ENCODE assay signal across 10 cellular contexts in the genomic region with DNA sequence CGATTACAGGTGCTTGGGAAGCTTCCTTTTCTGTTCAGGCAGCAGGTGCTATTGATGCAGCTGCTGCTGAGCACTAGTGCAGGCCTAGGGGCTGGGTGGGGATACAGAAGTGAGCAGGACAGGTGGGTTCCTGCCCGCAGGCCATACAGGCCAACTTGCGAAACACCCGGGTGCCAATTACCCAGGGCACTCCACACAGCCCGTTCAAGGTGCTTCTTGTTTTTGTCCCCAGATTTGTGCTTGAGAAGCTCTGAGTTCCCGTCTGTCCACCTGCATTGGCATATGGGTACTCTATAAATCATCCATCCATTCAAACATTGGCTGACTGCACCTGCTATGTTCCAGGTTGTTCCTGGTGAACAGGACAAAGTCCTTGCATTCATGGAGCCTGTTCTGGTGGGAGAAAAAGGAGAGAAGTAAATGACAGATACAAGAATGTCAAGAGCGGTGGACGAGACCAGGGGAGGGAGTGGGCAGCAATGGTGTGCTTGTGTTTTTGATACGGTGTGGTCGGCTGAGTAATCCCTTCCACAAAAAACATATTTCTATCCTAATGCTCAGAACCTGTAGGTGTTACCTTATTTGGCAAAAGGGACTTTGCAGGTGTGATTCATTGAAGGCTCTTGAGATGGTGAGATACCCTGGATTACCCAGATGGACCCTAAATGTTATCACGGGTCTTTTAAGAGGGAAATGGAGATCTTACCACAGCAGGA. TPM values are rescaled to one million over a fixed set of nuclear protein-coding genes. Genes with fewer than 3 reads are reported as not detected.
A peak's percentile ranks its signal among the peaks of the same experiment; 100 is the strongest.
DNase-seq lines count a peak whose midpoint lies in the region; ATAC-seq and TF ChIP-seq lines count a peak whose summit lies in the region.
"Had no signal": no experiment of that assay in that cellular context is flagged by ENCODE, and none has a peak within 500 bp of the region (broad histone marks: within the 10 kb centered on the region; RNA-seq: fewer than 3 reads in every experiment).

No MANE protein-coding gene starts in this region.

- H3K9me3 Mint-ChIP-seq in mesothelial cell of epicardium, result peaks cover 4% of the 10 kb centered on the region
- H3K9me3 Mint-ChIP-seq in activated T-helper 1 cell treated with anti-CD3 and anti-CD28 coated beads, Interleukin-12 subunit alpha, Interleukin-12 subunit beta, Interleukin-2, Interleukin-4 antibody, amounts not matched to agents 30 ng/mL and 10 ng/mL and 1 ng/mL, durations not matched to agents 14 hours and 24 hours and 36 hours, result peaks cover 5% of the 10 kb centered on the region

- no peaks in the 10 kb centered on the region for H3K27me3 Mint-ChIP-seq in mesothelial cell of epicardium (ENCODE audit: low read depth)
- H3K27me3 Mint-ChIP-seq in activated T-helper 1 cell treated with anti-CD3 and anti-CD28 coated beads, Interleukin-12 subunit alpha, Interleukin-12 subunit beta, Interleukin-2, Interleukin-4 antibody, amounts not matched to agents 30 ng/mL and 10 ng/mL and 1 ng/mL, durations not matched to agents 14 hours and 24 hours and 36 hours (ENCODE audit: insufficient read depth), result no peaks in the 10 kb centered on the region

- H3K27ac ChIP-seq in mammary epithelial cell (ENCODE audit: insufficient read depth, low read depth, low read length), result no peak overlapping the region
- H3K27ac ChIP-seq: BLaER1 treated with 17β-estradiol and CSF1 and Interleukin-3, amounts not matched to agents 10 nM and 100 nM had no signal

- peaks cover 6% of the 10 kb centered on the region for H3K9me3 ChIP-seq in mammary epithelial cell (replicated peaks; ENCODE audit: insufficient read depth, low read length)

- no peaks in the 10 kb centered on the region for H4K20me1 ChIP-seq in mammary epithelial cell (ENCODE audit: insufficient read depth, low read length)

- H3K79me2 ChIP-seq in mammary epithelial cell (ENCODE audit: insufficient read depth, low read length), result peaks cover 93% of the 10 kb centered on the region

- intact Hi-C loops in activated T-helper 1 cell treated with anti-CD3 and anti-CD28 coated beads, Interleukin-12 subunit alpha, Interleukin-12 subunit beta, Interleukin-2, Interleukin-4 antibody, amounts not matched to agents 30 ng/mL and 10 ng/mL and 1 ng/mL, durations not matched to agents 14 hours and 24 hours and 36 hours (cut with micrococcal nuclease), result no loop called here
- intact Hi-C loops in mammary epithelial cell (cut with micrococcal nuclease), result no loop called here

- H2AFZ ChIP-seq in mammary epithelial cell (ENCODE audit: low read depth, low read length), result no peak overlapping the region

- peaks cover 19% of the 10 kb centered on the region for H3K36me3 Mint-ChIP-seq in mesothelial cell of epicardium
- no peaks in the 10 kb centered on the region for H3K36me3 Mint-ChIP-seq in activated T-helper 1 cell treated with anti-CD3 and anti-CD28 coated beads, Interleukin-12 subunit alpha, Interleukin-12 subunit beta, Interleukin-2, Interleukin-4 antibody, amounts not matched to agents 30 ng/mL and 10 ng/mL and 1 ng/mL, durations not matched to agents 14 hours and 24 hours and 36 hours (ENCODE audit: low read depth)
- H3K36me3 Mint-ChIP-seq: activated naive CD8-positive, alpha-beta T cell treated with anti-CD3 and anti-CD28 coated beads for 36 hours had no signal

- H3K27me3 ChIP-seq in mammary epithelial cell (ENCODE audit: insufficient read depth, low read length), result no peaks in the 10 kb centered on the region
- H3K27me3 ChIP-seq: BLaER1 treated with 17β-estradiol and CSF1 and Interleukin-3, amounts not matched to agents 10 nM and 100 nM had no signal

- no peak overlapping the region for H3K4me3 Mint-ChIP-seq in mesothelial cell of epicardium
- no peak overlapping the region for H3K4me3 Mint-ChIP-seq in activated T-helper 1 cell treated with anti-CD3 and anti-CD28 coated beads, Interleukin-12 subunit alpha, Interleukin-12 subunit beta, Interleukin-2, Interleukin-4 antibody, amounts not matched to agents 30 ng/mL and 10 ng/mL and 1 ng/mL, durations not matched to agents 14 hours and 24 hours and 36 hours
- H3K4me3 Mint-ChIP-seq: activated naive CD8-positive, alpha-beta T cell treated with anti-CD3 and anti-CD28 coated beads for 36 hours had no signal

- no peak overlapping the region for H3K9ac ChIP-seq in mammary epithelial cell (ENCODE audit: insufficient read depth, low read length)
- H3K9ac ChIP-seq: BLaER1 treated with 17β-estradiol and CSF1 and Interleukin-3, amounts not matched to agents 10 nM and 100 nM had no signal

- H3K4me1 Mint-ChIP-seq in mesothelial cell of epicardium, result peaks cover 61% of the 10 kb centered on the region
- H3K4me1 Mint-ChIP-seq in activated T-helper 1 cell treated with anti-CD3 and anti-CD28 coated beads, Interleukin-12 subunit alpha, Interleukin-12 subunit beta, Interleukin-2, Interleukin-4 antibody, amounts not matched to agents 30 ng/mL and 10 ng/mL and 1 ng/mL, durations not matched to agents 14 hours and 24 hours and 36 hours (ENCODE audit: low read depth), result no peaks in the 10 kb centered on the region
- H3K4me1 Mint-ChIP-seq: activated naive CD8-positive, alpha-beta T cell treated with anti-CD3 and anti-CD28 coated beads for 36 hours had no signal

- no peak overlapping the region for H3K4me3 ChIP-seq in mammary epithelial cell (replicated peaks in 1 of 3; ENCODE audit: insufficient read depth in 1 of 3, low read depth in 2 of 3, low read length in 3 of 3)
- H3K4me3 ChIP-seq: BLaER1 treated with 17β-estradiol and CSF1 and Interleukin-3, amounts not matched to agents 10 nM and 100 nM had no signal

- in situ Hi-C loops in mammary epithelial cell (cut with MboI; ENCODE audit: low sequenced_read_pairs in 2 of 2), result no loop called here

- CTCF ChIA-PET in mammary epithelial cell (lab: Charles Lee; ENCODE audit: low non-redundant PET), result no interaction called here

- DNase-seq in COLO668 (lab: John Stamatoyannopoulos, UW; ENCODE audit: unreplicated experiment) (peak; percentile 96), NCI-H1436 treated with DMSO at 0.1 percent for 48 hours (lab: John Stamatoyannopoulos, UW) (peak; percentile 35), SHP77 (lab: John Stamatoyannopoulos, UW) (peak; percentile 81 to 84), mesothelial cell of epicardium (ENCODE audit: low spot score in 2 of 2, unreplicated experiment in 2 of 2) (no peak), GM19240 (ENCODE audit: insufficient read length, low spot score) (no peak), mammary epithelial cell (no peak)
- DNase-seq in activated T-helper 1 cell treated with anti-CD3 and anti-CD28 coated beads, Interleukin-12 subunit alpha, Interleukin-12 subunit beta, Interleukin-2, Interleukin-4 antibody, amounts not matched to agents 30 ng/mL and 10 ng/mL and 1 ng/mL, durations not matched to agents 14 hours and 24 hours and 36 hours (ENCODE audit: low spot score), result no peak
- DNase-seq: activated naive CD8-positive, alpha-beta T cell treated with anti-CD3 and anti-CD28 coated beads for 36 hours had no signal

- dilution Hi-C loops in mammary epithelial cell (cut with HindIII; ENCODE audit: low sequenced_read_pairs), result no loop called here

- peak overlapping the region; percentile 97 for H3K27ac Mint-ChIP-seq in mesothelial cell of epicardium
- H3K27ac Mint-ChIP-seq in activated T-helper 1 cell treated with anti-CD3 and anti-CD28 coated beads, Interleukin-12 subunit alpha, Interleukin-12 subunit beta, Interleukin-2, Interleukin-4 antibody, amounts not matched to agents 30 ng/mL and 10 ng/mL and 1 ng/mL, durations not matched to agents 14 hours and 24 hours and 36 hours, result no peak overlapping the region
- H3K27ac Mint-ChIP-seq: activated naive CD8-positive, alpha-beta T cell treated with anti-CD3 and anti-CD28 coated beads for 36 hours had no signal

- no peak overlapping the region for H3K4me2 ChIP-seq in mammary epithelial cell (ENCODE audit: insufficient read depth, low read depth, low read length)

- WGBS in mammary epithelial cell (ENCODE audit: low coverage, missing lambda C conversion rate), result 86% methylated on average over 10 of the region's 11 CpGs

- H3K36me3 ChIP-seq in mammary epithelial cell (ENCODE audit: insufficient read depth, low read length), result no peaks in the 10 kb centered on the region
- H3K36me3 ChIP-seq: BLaER1 treated with 17β-estradiol and CSF1 and Interleukin-3, amounts not matched to agents 10 nM and 100 nM had no signal

- BruUV-seq in mammary epithelial cell (replicated peaks; lab: Mats Ljungman, UMichigan), result no TSS peak

- H3K4me1 ChIP-seq in mammary epithelial cell (ENCODE audit: insufficient read depth, low read length), result peaks cover 40% of the 10 kb centered on the region

- ATAC-seq in GM18498 (IDR thresholded peaks at IDR 0.05; ENCODE audit: unreplicated experiment), result no peak

- TF ChIP-seq CTCF in mesothelial cell of epicardium (IDR thresholded peaks at IDR 0.05; ENCODE audit: unreplicated experiment) (no peak), mammary epithelial cell (conservative IDR thresholded peaks at IDR 0.05 in 1 of 2, IDR thresholded peaks at IDR 0.05 in 1 of 2; ENCODE audit: extremely low read depth in 1 of 2, insufficient read depth in 1 of 2, low read depth in 1 of 2, low read length in 2 of 2) (no peak)

RNA-seq across cellular contexts. Expression of gene SH3BP4, which starts 31.4 kb away (rescaled TPM):
- total RNA-seq in mesothelial cell of epicardium (44.1 to 45.0 TPM (median 44.3 TPM) in 3 replicates), mammary epithelial cell (10 to 100 TPM; 54.6 to 63.0 TPM)
- total RNA-seq in activated T-helper 1 cell treated with anti-CD3 and anti-CD28 coated beads, Interleukin-12 subunit alpha, Interleukin-12 subunit beta, Interleukin-2, Interleukin-4 antibody, amounts not matched to agents 30 ng/mL and 10 ng/mL and 1 ng/mL, durations not matched to agents 14 hours and 24 hours and 36 hours, result 0.05 and 0.26 TPM in 2 replicates
- polyA plus RNA-seq in mammary epithelial cell, result 36.8 TPM
- 66.1 TPM for polyA minus RNA-seq in mammary epithelial cell

Comparison
In these comparisons a context has a peak if more than half of its experiments do, and no peak if none do; other contexts are left out.
1. DNase-seq: peak in COLO668 (single experiment), NCI-H1436 treated with DMSO at 0.1 percent for 48 hours (single experiment) and SHP77 (2 of 2); none in mesothelial cell of epicardium (0 of 2), GM19240 (single experiment), activated T-helper 1 cell treated with anti-CD3 and anti-CD28 coated beads, Interleukin-12 subunit alpha, Interleukin-12 subunit beta, Interleukin-2, Interleukin-4 antibody, amounts not matched to agents 30 ng/mL and 10 ng/mL and 1 ng/mL, durations not matched to agents 14 hours and 24 hours and 36 hours (single experiment) and mammary epithelial cell (single experiment).
2. RNA of gene SH3BP4, which starts 31.4 kb away (total RNA-seq): 54.6 to 63.0 TPM in mammary epithelial cell and 44.1 to 45.0 TPM in mesothelial cell of epicardium; 0.05 to 0.26 TPM in activated T-helper 1 cell treated with anti-CD3 and anti-CD28 coated beads, Interleukin-12 subunit alpha, Interleukin-12 subunit beta, Interleukin-2, Interleukin-4 antibody, amounts not matched to agents 30 ng/mL and 10 ng/mL and 1 ng/mL, durations not matched to agents 14 hours and 24 hours and 36 hours; every median in the first group is over 10 times any median in the second.